Comparison of ENCODE assay signal across 1 cellular context in the genomic region with DNA sequence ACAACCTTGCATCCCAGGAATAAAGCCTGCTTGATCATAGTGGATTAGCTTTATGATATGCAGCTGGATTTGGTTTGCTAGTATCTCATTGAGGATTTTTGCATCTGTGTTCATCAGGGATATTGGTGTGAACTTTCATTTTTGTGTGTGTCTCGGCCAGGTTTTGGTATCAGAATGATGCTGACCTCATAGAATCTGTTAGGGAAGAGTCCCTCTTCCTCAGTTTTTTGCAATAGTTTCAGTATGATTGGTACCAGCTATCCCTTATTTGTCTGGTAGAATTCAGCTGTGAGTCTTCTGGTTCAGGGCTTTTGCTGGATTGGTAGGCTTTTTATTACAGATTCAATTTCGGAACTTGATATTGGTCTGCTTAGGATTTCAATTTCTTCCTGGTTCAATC.
TF ChIP-seq lines count a peak whose summit lies in the region.

No MANE protein-coding gene starts in this region.

TF ChIP-seq in GM12878, 131 proteins besides CTCF, POLR2A, EP300 and RAD21 (continued from another document):
- TF ChIP-seq, protein P1, sequence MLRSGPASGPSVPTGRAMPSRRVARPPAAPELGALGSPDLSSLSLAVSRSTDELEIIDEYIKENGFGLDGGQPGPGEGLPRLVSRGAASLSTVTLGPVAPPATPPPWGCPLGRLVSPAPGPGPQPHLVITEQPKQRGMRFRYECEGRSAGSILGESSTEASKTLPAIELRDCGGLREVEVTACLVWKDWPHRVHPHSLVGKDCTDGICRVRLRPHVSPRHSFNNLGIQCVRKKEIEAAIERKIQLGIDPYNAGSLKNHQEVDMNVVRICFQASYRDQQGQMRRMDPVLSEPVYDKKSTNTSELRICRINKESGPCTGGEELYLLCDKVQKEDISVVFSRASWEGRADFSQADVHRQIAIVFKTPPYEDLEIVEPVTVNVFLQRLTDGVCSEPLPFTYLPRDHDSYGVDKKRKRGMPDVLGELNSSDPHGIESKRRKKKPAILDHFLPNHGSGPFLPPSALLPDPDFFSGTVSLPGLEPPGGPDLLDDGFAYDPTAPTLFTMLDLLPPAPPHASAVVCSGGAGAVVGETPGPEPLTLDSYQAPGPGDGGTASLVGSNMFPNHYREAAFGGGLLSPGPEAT (IDR thresholded peaks at IDR 0.05; ENCODE audit: low read depth) = peak; percentile 82
- TF ChIP-seq ATF7 (IDR thresholded peaks at IDR 0.05; ENCODE audit: low read depth) (peak; percentile 59), IRF4 (IDR thresholded peaks at IDR 0.05; ENCODE audit: low read depth, low read length) (peak; percentile 71; the same call in 1 of the 2 replicates), RUNX3 (IDR thresholded peaks at IDR 0.05; ENCODE audit: low read length) (peak; percentile 48; the same call in 1 of the 2 replicates), PAX5 (IDR thresholded peaks at IDR 0.05; ENCODE audit: borderline replicate concordance, low read depth, low read length) (no peak), CREM (IDR thresholded peaks at IDR 0.05; ENCODE audit: low read depth) (peak; percentile 43; the same call in 1 of the 2 replicates), SMARCA5 (IDR thresholded peaks at IDR 0.05) (no peak), NFIC (IDR thresholded peaks at IDR 0.05; ENCODE audit: low read depth, low read length) (0 out of 2 replicates have a peak, but pooled peaks have one; percentile 39), IKZF2 (IDR thresholded peaks at IDR 0.05) (peak; percentile 91 to 92), ZNF217 (IDR thresholded peaks at IDR 0.05) (peak; percentile 52; the same call in 1 of the 2 replicates), WRNIP1 (IDR thresholded peaks at IDR 0.05; ENCODE audit: borderline replicate concordance, low read depth, low read length) (no peak), SIX5 (IDR thresholded peaks at IDR 0.05; ENCODE audit: low read depth, low read length, severe bottlenecking) (no peak), NR2F1 (conservative IDR thresholded peaks at IDR 0.05) (0 out of 2 replicates have a peak, but pooled peaks have one; percentile 31)
- TF ChIP-seq, protein P2, sequence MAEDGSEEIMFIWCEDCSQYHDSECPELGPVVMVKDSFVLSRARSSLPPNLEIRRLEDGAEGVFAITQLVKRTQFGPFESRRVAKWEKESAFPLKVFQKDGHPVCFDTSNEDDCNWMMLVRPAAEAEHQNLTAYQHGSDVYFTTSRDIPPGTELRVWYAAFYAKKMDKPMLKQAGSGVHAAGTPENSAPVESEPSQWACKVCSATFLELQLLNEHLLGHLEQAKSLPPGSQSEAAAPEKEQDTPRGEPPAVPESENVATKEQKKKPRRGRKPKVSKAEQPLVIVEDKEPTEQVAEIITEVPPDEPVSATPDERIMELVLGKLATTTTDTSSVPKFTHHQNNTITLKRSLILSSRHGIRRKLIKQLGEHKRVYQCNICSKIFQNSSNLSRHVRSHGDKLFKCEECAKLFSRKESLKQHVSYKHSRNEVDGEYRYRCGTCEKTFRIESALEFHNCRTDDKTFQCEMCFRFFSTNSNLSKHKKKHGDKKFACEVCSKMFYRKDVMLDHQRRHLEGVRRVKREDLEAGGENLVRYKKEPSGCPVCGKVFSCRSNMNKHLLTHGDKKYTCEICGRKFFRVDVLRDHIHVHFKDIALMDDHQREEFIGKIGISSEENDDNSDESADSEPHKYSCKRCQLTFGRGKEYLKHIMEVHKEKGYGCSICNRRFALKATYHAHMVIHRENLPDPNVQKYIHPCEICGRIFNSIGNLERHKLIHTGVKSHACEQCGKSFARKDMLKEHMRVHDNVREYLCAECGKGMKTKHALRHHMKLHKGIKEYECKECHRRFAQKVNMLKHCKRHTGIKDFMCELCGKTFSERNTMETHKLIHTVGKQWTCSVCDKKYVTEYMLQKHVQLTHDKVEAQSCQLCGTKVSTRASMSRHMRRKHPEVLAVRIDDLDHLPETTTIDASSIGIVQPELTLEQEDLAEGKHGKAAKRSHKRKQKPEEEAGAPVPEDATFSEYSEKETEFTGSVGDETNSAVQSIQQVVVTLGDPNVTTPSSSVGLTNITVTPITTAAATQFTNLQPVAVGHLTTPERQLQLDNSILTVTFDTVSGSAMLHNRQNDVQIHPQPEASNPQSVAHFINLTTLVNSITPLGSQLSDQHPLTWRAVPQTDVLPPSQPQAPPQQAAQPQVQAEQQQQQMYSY (CRISPR knock-in tag; IDR thresholded peaks at IDR 0.05) = no peak
- TF ChIP-seq, protein P3, sequence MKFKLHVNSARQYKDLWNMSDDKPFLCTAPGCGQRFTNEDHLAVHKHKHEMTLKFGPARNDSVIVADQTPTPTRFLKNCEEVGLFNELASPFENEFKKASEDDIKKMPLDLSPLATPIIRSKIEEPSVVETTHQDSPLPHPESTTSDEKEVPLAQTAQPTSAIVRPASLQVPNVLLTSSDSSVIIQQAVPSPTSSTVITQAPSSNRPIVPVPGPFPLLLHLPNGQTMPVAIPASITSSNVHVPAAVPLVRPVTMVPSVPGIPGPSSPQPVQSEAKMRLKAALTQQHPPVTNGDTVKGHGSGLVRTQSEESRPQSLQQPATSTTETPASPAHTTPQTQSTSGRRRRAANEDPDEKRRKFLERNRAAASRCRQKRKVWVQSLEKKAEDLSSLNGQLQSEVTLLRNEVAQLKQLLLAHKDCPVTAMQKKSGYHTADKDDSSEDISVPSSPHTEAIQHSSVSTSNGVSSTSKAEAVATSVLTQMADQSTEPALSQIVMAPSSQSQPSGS (IDR thresholded peaks at IDR 0.05; ENCODE audit: low read length) = 0 out of 2 replicates have a peak, but pooled peaks have one; percentile 33
